2 cellular contexts compared by ENCODE assay signal in the genomic region with DNA sequence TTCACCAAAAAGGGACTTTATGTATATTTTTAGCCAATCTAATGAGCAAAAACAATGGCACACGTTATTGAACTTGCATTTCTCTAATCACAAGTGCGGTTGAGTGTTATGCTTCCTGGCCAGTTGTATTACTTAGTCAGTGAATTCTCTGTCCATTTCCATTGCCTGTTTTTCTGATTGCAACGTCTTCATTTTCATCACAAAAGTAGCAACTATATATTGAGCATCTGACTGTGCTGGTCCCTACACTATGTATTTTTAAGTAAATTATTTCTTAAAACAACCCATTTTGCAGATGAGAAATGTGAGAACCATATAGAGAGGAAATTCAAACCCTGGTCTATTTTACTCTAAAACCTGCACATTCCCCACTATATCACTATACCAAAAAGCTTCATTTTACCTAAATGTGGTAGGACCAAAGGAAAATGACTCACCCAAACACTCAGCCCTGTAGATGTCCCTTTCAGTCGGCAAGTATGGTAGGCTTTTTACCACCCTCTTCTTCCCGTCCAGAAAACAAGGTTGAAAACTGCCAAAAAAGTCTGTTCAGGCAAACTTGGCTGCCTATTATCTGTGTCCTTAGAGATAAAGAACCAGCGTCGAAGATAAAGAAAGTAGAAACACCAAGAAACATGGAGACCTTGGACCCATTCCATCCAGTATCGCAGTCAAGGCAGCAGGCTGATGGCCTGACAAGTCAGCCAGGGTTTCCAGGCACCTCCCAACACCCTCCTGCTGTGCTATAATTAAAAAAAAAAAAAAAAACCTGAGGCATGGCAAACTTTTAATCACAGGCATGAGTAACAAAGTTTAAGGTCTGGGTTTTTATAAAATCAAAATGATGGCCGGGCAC.
TF ChIP-seq lines count a peak whose summit lies in the region.

No MANE protein-coding gene starts in this region.

TF ChIP-seq in H1, 55 proteins besides CTCF, POLR2A, EP300 and RAD21:
- no peak for TF ChIP-seq HDAC2 (IDR thresholded peaks at IDR 0.05; ENCODE audit: borderline replicate concordance in 1 of 2, low read depth in 2 of 2, low read length in 2 of 2)
- no peak for TF ChIP-seq GTF2F1 (IDR thresholded peaks at IDR 0.05; ENCODE audit: borderline replicate concordance, low read depth, low read length)
- TF ChIP-seq RXRA (IDR thresholded peaks at IDR 0.05; ENCODE audit: insufficient read depth, low read depth, low read length): no peak
- no peak for TF ChIP-seq SP1 (IDR thresholded peaks at IDR 0.05; ENCODE audit: low read depth, low read length)
- TF ChIP-seq SAP30 (IDR thresholded peaks at IDR 0.05; ENCODE audit: insufficient read depth, insufficient replicate concordance, low read length): no peak
- TF ChIP-seq, protein P1, sequence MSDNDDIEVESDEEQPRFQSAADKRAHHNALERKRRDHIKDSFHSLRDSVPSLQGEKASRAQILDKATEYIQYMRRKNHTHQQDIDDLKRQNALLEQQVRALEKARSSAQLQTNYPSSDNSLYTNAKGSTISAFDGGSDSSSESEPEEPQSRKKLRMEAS (IDR thresholded peaks at IDR 0.05): no peak
- no peak for TF ChIP-seq ZNF274 (IDR thresholded peaks at IDR 0.05; ENCODE audit: borderline replicate concordance, extremely low read depth, low read length)
- no peak for TF ChIP-seq EZH2 (IDR thresholded peaks at IDR 0.05; ENCODE audit: low read depth, low read length, severe bottlenecking)
- TF ChIP-seq CBX5 (IDR thresholded peaks at IDR 0.05; ENCODE audit: low read depth, low read length): no peak
- TF ChIP-seq POU5F1 (IDR thresholded peaks at IDR 0.05; ENCODE audit: low read depth, low read length): no peak
- TF ChIP-seq JUND (IDR thresholded peaks at IDR 0.05; ENCODE audit: low read length): no peak
- no peak for TF ChIP-seq SIN3A (conservative IDR thresholded peaks at IDR 0.05 in 1 of 2, IDR thresholded peaks at IDR 0.05 in 1 of 2; ENCODE audit: low read depth in 1 of 2, low read length in 2 of 2)
- no peak for TF ChIP-seq ATF2 (IDR thresholded peaks at IDR 0.05; ENCODE audit: low read length)
- TF ChIP-seq NRF1 (IDR thresholded peaks at IDR 0.05; ENCODE audit: low read depth, low read length): no peak
- TF ChIP-seq, protein P2, sequence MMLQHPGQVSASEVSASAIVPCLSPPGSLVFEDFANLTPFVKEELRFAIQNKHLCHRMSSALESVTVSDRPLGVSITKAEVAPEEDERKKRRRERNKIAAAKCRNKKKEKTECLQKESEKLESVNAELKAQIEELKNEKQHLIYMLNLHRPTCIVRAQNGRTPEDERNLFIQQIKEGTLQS (IDR thresholded peaks at IDR 0.05; ENCODE audit: insufficient read depth, low read depth, low read length): no peak
- TF ChIP-seq GABPA (IDR thresholded peaks at IDR 0.05; ENCODE audit: borderline replicate concordance, insufficient read depth, low read length): no peak
- TF ChIP-seq TAF7 (optimal IDR thresholded peaks at IDR 0.05; ENCODE audit: borderline replicate concordance, low read depth, low read length): no peak
- no peak for TF ChIP-seq SIX5 (IDR thresholded peaks at IDR 0.05; ENCODE audit: low read depth, low read length)

TF ChIP-seq in HepG2, 621 proteins besides CTCF, POLR2A, EP300 and RAD21:
- TF ChIP-seq BCLAF1 (IDR thresholded peaks at IDR 0.05) (no peak), IKZF4 (CRISPR knock-in tag; IDR thresholded peaks at IDR 0.05; ENCODE audit: borderline replicate concordance, low read depth, not compliant biosample characterization) (no peak), PHB2 (IDR thresholded peaks at IDR 0.05; ENCODE audit: partially characterized antibody) (no peak), MAFG (CRISPR knock-in tag; IDR thresholded peaks at IDR 0.05) (no peak), SRSF9 (IDR thresholded peaks at IDR 0.05; ENCODE audit: borderline replicate concordance, insufficient read depth, low read depth, low read length, poor library complexity, severe bottlenecking) (no peak), NFRKB (IDR thresholded peaks at IDR 0.05) (no peak)
- TF ChIP-seq, protein P3, sequence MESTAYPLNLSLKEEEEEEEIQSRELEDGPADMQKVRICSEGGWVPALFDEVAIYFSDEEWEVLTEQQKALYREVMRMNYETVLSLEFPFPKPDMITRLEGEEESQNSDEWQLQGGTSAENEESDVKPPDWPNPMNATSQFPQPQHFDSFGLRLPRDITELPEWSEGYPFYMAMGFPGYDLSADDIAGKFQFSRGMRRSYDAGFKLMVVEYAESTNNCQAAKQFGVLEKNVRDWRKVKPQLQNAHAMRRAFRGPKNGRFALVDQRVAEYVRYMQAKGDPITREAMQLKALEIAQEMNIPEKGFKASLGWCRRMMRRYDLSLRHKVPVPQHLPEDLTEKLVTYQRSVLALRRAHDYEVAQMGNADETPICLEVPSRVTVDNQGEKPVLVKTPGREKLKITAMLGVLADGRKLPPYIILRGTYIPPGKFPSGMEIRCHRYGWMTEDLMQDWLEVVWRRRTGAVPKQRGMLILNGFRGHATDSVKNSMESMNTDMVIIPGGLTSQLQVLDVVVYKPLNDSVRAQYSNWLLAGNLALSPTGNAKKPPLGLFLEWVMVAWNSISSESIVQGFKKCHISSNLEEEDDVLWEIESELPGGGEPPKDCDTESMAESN (CRISPR knock-in tag; conservative IDR thresholded peaks at IDR 0.05): no peak
